8 cellular contexts compared by ENCODE assay signal in the genomic region with DNA sequence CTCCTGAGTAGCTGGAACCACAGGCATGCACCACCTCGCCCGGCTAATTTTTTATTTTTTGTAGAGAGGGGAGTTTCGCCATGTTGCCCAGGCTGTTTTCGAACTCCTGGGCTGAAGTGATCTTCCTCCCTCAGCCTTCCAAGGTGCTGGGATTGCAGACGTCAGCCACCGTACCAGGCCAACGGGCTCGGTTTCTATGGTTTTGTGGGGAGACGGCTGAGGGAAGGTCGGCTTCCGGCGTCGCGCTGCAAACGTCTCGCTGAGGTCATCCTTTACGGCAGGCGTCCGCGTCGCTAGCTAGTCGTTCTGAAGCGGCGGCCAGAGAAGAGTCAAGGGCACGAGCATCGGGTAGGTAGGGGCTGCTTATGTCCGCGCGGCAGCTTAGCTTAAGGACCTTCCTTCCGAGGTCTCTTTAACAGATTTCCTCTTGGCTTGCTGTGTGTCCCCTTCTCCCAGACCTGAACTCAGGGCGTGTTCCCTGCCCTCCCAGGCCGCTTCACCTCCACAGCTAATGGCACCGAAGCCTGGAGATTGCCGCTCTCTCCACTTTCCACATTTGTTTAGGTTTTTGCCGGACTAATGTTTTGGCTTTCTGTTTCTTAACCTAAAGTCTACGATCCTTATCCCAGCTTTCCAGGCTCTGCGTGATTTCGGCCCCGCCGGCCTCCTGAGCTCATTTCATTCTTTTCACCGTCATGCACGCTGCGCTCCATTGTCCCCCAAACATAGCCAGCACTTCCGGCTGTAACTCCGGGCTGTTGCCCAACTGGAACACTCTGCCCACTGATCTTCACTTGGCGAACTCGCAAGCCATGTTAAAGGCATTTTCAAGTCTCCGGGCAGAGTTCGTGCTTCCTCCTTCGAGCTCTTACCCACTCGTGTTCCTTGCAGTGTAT. TPM values are rescaled to one million over a fixed set of nuclear protein-coding genes. Genes with fewer than 3 reads are reported as not detected.
DNase-seq lines count a peak whose midpoint lies in the region; ATAC-seq and TF ChIP-seq lines count a peak whose summit lies in the region.

Gene NDUFS5, plus strand, starts transcription at position 300 of the 896 bp plus-strand sequence. CDS start 2,375 bp downstream, outside the sequence.

- TF ChIP-seq RAD21 in neural cell (conservative IDR thresholded peaks at IDR 0.05): peak; percentile 39

- H3K27me3 ChIP-seq in H7 (ENCODE audit: control insufficient read depth, insufficient read depth, low read length): no peaks in the 10 kb centered on the region
- no peaks in the 10 kb centered on the region for H3K27me3 ChIP-seq in MG63
- no peaks in the 10 kb centered on the region for H3K27me3 ChIP-seq in neural cell (ENCODE audit: insufficient read depth, low read depth, low read length)

- H3K36me3 ChIP-seq in H7 (replicated peaks; ENCODE audit: control insufficient read depth, insufficient read depth, low read length) (peaks cover 15% of the 10 kb centered on the region), MG63 (peaks cover 28% of the 10 kb centered on the region), neural cell (ENCODE audit: insufficient read depth, low read length) (peaks cover 6% of the 10 kb centered on the region)

- DNase-seq in EH (ENCODE audit: low read depth): peak; percentile 92
- peak; percentile 84 for DNase-seq in H7
- peak; percentile 96 for DNase-seq in MG63
- DNase-seq in SIG-M5 (lab: John Stamatoyannopoulos, UW): peak; percentile 47
- peak; percentile 61 for DNase-seq in activated gamma-delta T cell (lab: John Stamatoyannopoulos, UW)
- peak; percentile 93 for DNase-seq in fibroblast of villous mesenchyme (ENCODE audit: low read depth)
- peak; percentile 72 to 83 for DNase-seq in stimulated activated naive CD8-positive, alpha-beta T cell treated with anti-CD3 and anti-CD28 coated beads, Interleukin-15, amount 100 ng/mL, for 72 hours

- peak within 1 kb of the TSS; percentile 93 for H3K9ac ChIP-seq in neural cell (ENCODE audit: low read length)

- H4K20me1 ChIP-seq in neural cell (ENCODE audit: insufficient read depth): no peaks in the 10 kb centered on the region

- ATAC-seq in stimulated activated naive CD8-positive, alpha-beta T cell treated with anti-CD3 and anti-CD28 coated beads, Interleukin-15, amount 100 ng/mL, for 72 hours: peak; percentile 95

- peak within 1 kb of the TSS; percentile 81 for H2AFZ ChIP-seq in neural cell (ENCODE audit: low read depth, low read length)

- peak within 1 kb of the TSS; percentile 77 for H3K4me3 ChIP-seq in H7 (ENCODE audit: insufficient read depth, low read depth, low read length)
- peak within 1 kb of the TSS; percentile 82 for H3K4me3 ChIP-seq in MG63
- H3K4me3 ChIP-seq in fibroblast of villous mesenchyme (ENCODE audit: low read depth, low read length): peak within 1 kb of the TSS; percentile 96
- H3K4me3 ChIP-seq in neural cell (ENCODE audit: low read length): peak within 1 kb of the TSS; percentile 74

- peak; percentile 56 for TF ChIP-seq EP300 in neural cell (conservative IDR thresholded peaks at IDR 0.05; ENCODE audit: poor library complexity, severe bottlenecking)

- no peaks in the 10 kb centered on the region for H3F3A ChIP-seq in neural cell (ENCODE audit: insufficient read depth, low read length, poor library complexity, severe bottlenecking)

- peaks cover 33% of the 10 kb centered on the region for H3K79me2 ChIP-seq in neural cell (replicated peaks; ENCODE audit: insufficient read depth, low read length)

- TF ChIP-seq CTCF in fibroblast of villous mesenchyme (IDR thresholded peaks at IDR 0.05; ENCODE audit: insufficient read depth, low read depth, low read length): no peak
- TF ChIP-seq CTCF in neural cell (IDR thresholded peaks at IDR 0.05; ENCODE audit: poor library complexity, severe bottlenecking): no peak

- peak within 1 kb of the TSS; percentile 60 for H3K4me2 ChIP-seq in neural cell (ENCODE audit: low read length)

- H3K9me3 ChIP-seq in MG63: no peaks in the 10 kb centered on the region
- H3K9me3 ChIP-seq in neural cell (ENCODE audit: low read length): no peaks in the 10 kb centered on the region

- H3K27ac ChIP-seq in neural cell (ENCODE audit: low read length): peak within 1 kb of the TSS; percentile 96

- peak within 1 kb of the TSS; percentile 83 to 97 for H3K4me3 Mint-ChIP-seq in stimulated activated naive CD8-positive, alpha-beta T cell treated with anti-CD3 and anti-CD28 coated beads, Interleukin-15, amount 100 ng/mL, for 72 hours

- H3K4me1 Mint-ChIP-seq in stimulated activated naive CD8-positive, alpha-beta T cell treated with anti-CD3 and anti-CD28 coated beads, Interleukin-15, amount 100 ng/mL, for 72 hours: peaks cover 37% of the 10 kb centered on the region

- no peaks in the 10 kb centered on the region for H3K9me3 Mint-ChIP-seq in stimulated activated naive CD8-positive, alpha-beta T cell treated with anti-CD3 and anti-CD28 coated beads, Interleukin-15, amount 100 ng/mL, for 72 hours

- H3K9me2 ChIP-seq in neural cell (ENCODE audit: insufficient read depth, low read length): no peaks in the 10 kb centered on the region

- peak within 1 kb of the TSS; percentile 98 to 99 for H3K27ac Mint-ChIP-seq in stimulated activated naive CD8-positive, alpha-beta T cell treated with anti-CD3 and anti-CD28 coated beads, Interleukin-15, amount 100 ng/mL, for 72 hours

- H3K27me3 Mint-ChIP-seq in stimulated activated naive CD8-positive, alpha-beta T cell treated with anti-CD3 and anti-CD28 coated beads, Interleukin-15, amount 100 ng/mL, for 72 hours: no peaks in the 10 kb centered on the region

TF ChIP-seq in neural cell, 6 proteins besides CTCF, POLR2A, EP300 and RAD21:
- TF ChIP-seq SMC3 (conservative IDR thresholded peaks at IDR 0.05; ENCODE audit: poor library complexity) (peak; percentile 51), EZH2 (IDR thresholded peaks at IDR 0.05; ENCODE audit: borderline replicate concordance, insufficient read depth, low read length, poor library complexity, severe bottlenecking) (no peak), POLR2AphosphoS5 (IDR thresholded peaks at IDR 0.05) (peak; percentile 99), REST (IDR thresholded peaks at IDR 0.05; ENCODE audit: borderline replicate concordance) (peak; percentile 92), TAF1 (IDR thresholded peaks at IDR 0.05; ENCODE audit: low read depth) (peak; percentile 94), MXI1 (conservative IDR thresholded peaks at IDR 0.05; ENCODE audit: poor library complexity, severe bottlenecking) (peak; percentile 76)
TF ChIP-seq in neural cell: peak in this region for 5.

RNA-seq across cellular contexts. Expression of gene NDUFS5, which starts in this region (rescaled TPM):
- total RNA-seq in H7 (2014; rRNA removed; shearing (Covaris generic)): 677 and 731 TPM in 2 replicates
- 440 and 1,315 TPM in 2 replicates for total RNA-seq in MG63 (2014; rRNA removed; shearing (Covaris generic); ENCODE audit: low replicate concordance)
- total RNA-seq in fibroblast of villous mesenchyme: 285 and 325 TPM in 2 replicates
- 848 and 1,398 TPM in 2 replicates for polyA plus RNA-seq in neural cell
- 252 and 303 TPM in 2 replicates for polyA minus RNA-seq in neural cell

Comparison
In these comparisons a context has a peak if more than half of its experiments do, and no peak if none do; other contexts are left out.
1. Peak in every context shown above with its lines: DNase-seq, ATAC-seq, H3K4me3 ChIP-seq and H3K27ac ChIP-seq.